ENCODE assay signal across 24 cellular contexts in the genomic region with DNA sequence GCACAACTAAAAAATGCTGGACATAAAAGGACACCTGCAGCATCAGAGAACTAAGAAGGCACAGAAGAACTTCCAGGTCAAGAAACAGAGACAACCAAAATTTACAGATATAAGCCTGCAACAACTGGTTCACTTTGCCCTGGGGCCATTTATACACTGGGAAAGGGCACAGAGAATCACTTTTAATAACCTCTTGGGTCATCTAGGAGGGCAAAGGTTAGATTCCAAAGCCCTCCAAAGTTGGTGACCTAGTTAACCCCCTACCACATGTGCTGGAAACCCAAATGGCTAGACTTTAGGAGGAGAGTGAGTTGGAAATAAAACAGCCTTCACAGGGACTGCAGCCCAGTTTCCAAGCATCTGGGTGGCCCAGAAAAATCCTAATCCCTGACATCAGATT. TPM values are rescaled to one million over a fixed set of nuclear protein-coding genes. Genes with fewer than 3 reads are reported as not detected.
DNase-seq lines count a peak whose midpoint lies in the region; ATAC-seq and TF ChIP-seq lines count a peak whose summit lies in the region.
"Had no signal": no experiment of that assay in that cellular context is flagged by ENCODE, and none has a peak within 500 bp of the region (broad histone marks: within the 10 kb centered on the region; RNA-seq: fewer than 3 reads in every experiment).

No MANE protein-coding gene starts in this region.

- TF ChIP-seq CTCF in heart left ventricle (IDR thresholded peaks at IDR 0.05) (no peak), brain (conservative IDR thresholded peaks at IDR 0.05) (no peak), nephron progenitor cell (IDR thresholded peaks at IDR 0.05) (no peak)

- peak overlapping the region in 4 of 5 experiments; percentile 25 to 99 (median 70) for H3K27ac Mint-ChIP-seq in brain
- H3K27ac Mint-ChIP-seq in nephron progenitor cell, result peak overlapping the region; percentile 79
- H3K27ac Mint-ChIP-seq: activated CD8-positive, alpha-beta memory T cell treated with anti-CD3 and anti-CD28 coated beads, Interleukin-2, amount 10 ng/mL, durations not matched to agents 7 days and 5 days; activated naive CD8-positive, alpha-beta T cell treated with anti-CD3 and anti-CD28 coated beads, Interleukin-2, amount 50 U/mL, for 24 hours had no signal

- no peak for DNase-seq in right cardiac atrium
- no peak for DNase-seq in heart left ventricle
- no peak for DNase-seq in nephron progenitor cell
- no peak for DNase-seq in pons (ENCODE audit: low spot score)
- DNase-seq in stimulated activated CD4-positive, alpha-beta T cell treated with anti-CD3 and anti-CD28 coated beads, Interleukin-15, amount 100 ng/mL, for 24 hours, result no peak
- no peak for DNase-seq in NCI-H446 treated with DMSO at 0.1 percent for 48 hours (lab: John Stamatoyannopoulos, UW)
- DNase-seq: ACHN; activated CD4-positive, alpha-beta T cell treated with anti-CD3 and anti-CD28 coated beads for 48 hours; activated CD8-positive, alpha-beta memory T cell treated with anti-CD3 and anti-CD28 coated beads, Interleukin-2, amount 10 ng/mL, durations not matched to agents 7 days and 5 days; activated effector memory CD4-positive, alpha-beta T cell treated with Interleukin-2 at 50 U/mL for 16 hours; activated naive CD8-positive, alpha-beta T cell treated with anti-CD3 and anti-CD28 coated beads, Interleukin-2, amount 50 U/mL, for 24 hours; body of pancreas; left cardiac atrium; NCI-H1092; NCI-H187 treated with DMSO at 0.1 percent for 48 hours; NCI-H2227 treated with DMSO at 0.1 percent for 48 hours; NCI-H774; Right ventricle myocardium superior; upper lobe of left lung had no signal

- H3K27me3 ChIP-seq in right cardiac atrium (ENCODE audit: control insufficient read depth, insufficient read depth) (no peaks in the 10 kb centered on the region), heart left ventricle (no peaks in the 10 kb centered on the region)
- H3K27me3 ChIP-seq: BLaER1, body of pancreas, upper lobe of left lung had no signal

- H3K9me3 ChIP-seq in right cardiac atrium (ENCODE audit: control insufficient read depth, low read length) (no peaks in the 10 kb centered on the region), heart left ventricle (no peaks in the 10 kb centered on the region)
- H3K9me3 ChIP-seq: BLaER1, body of pancreas, upper lobe of left lung had no signal

- no peak for TF ChIP-seq POLR2A in heart left ventricle (IDR thresholded peaks at IDR 0.05)

- H3K9me3 Mint-ChIP-seq in brain (no peaks in the 10 kb centered on the region), nephron progenitor cell (no peaks in the 10 kb centered on the region)
- H3K9me3 Mint-ChIP-seq: activated naive CD8-positive, alpha-beta T cell treated with anti-CD3 and anti-CD28 coated beads, Interleukin-2, amount 50 U/mL, for 24 hours had no signal

- H3K4me1 Mint-ChIP-seq in brain (peaks cover 71% of the 10 kb centered on the region), nephron progenitor cell (peaks cover 65% of the 10 kb centered on the region)

- intact Hi-C loops in right cardiac atrium (cut with DNase I) (loop anchor here in 2 of 4 donors (5.0 to 10.0 kb wide), 3 partner anchors 61 to 183 kb away; a partner anchor contains a TSS), heart left ventricle (cut with DNase I) (loop anchor here (5.0 to 10.0 kb wide), 8 partner anchors 48 to 203 kb away; a partner anchor contains a TSS)

- no peak overlapping the region for H3K4me3 ChIP-seq in right cardiac atrium (ENCODE audit: low read length)
- H3K4me3 ChIP-seq in heart left ventricle, result no peak overlapping the region
- H3K4me3 ChIP-seq: BLaER1, body of pancreas, upper lobe of left lung had no signal

- no peaks in the 10 kb centered on the region for H3K27me3 Mint-ChIP-seq in brain
- peaks cover 3% of the 10 kb centered on the region for H3K27me3 Mint-ChIP-seq in nephron progenitor cell (ENCODE audit: low read depth, poor library complexity)
- H3K27me3 Mint-ChIP-seq: activated CD8-positive, alpha-beta memory T cell treated with anti-CD3 and anti-CD28 coated beads, Interleukin-2, amount 10 ng/mL, durations not matched to agents 7 days and 5 days; activated naive CD8-positive, alpha-beta T cell treated with anti-CD3 and anti-CD28 coated beads, Interleukin-2, amount 50 U/mL, for 24 hours had no signal

- peaks cover 7% of the 10 kb centered on the region for H3K4me1 ChIP-seq in right cardiac atrium (ENCODE audit: control insufficient read depth, insufficient read depth, low read length)
- peaks cover 0 to 61% (median 34%) of the 10 kb centered on the region in 12 donors for H3K4me1 ChIP-seq in heart left ventricle

- H3K27ac ChIP-seq in right cardiac atrium (ENCODE audit: low read length) (peak overlapping the region; percentile 72), heart left ventricle (peak overlapping the region in 6 of 12 donors; percentile 9 to 49 (median 24))
- H3K27ac ChIP-seq: BLaER1 had no signal

- H3K4me3 Mint-ChIP-seq in brain (peak overlapping the region in 2 of 5 experiments; percentile 71 to 75), nephron progenitor cell (no peak overlapping the region)
- H3K4me3 Mint-ChIP-seq: activated CD8-positive, alpha-beta memory T cell treated with anti-CD3 and anti-CD28 coated beads, Interleukin-2, amount 10 ng/mL, durations not matched to agents 7 days and 5 days; activated naive CD8-positive, alpha-beta T cell treated with anti-CD3 and anti-CD28 coated beads, Interleukin-2, amount 50 U/mL, for 24 hours had no signal

- H3K36me3 Mint-ChIP-seq in brain (peaks cover 4% of the 10 kb centered on the region), nephron progenitor cell (ENCODE audit: low read depth) (peaks cover 5% of the 10 kb centered on the region)

- ATAC-seq in right cardiac atrium (no peak), heart left ventricle (no peak), HG03354 (IDR thresholded peaks at IDR 0.05; ENCODE audit: poor library complexity, severe bottlenecking, unreplicated experiment) (no peak)
- ATAC-seq: activated CD8-positive, alpha-beta memory T cell treated with anti-CD3 and anti-CD28 coated beads, Interleukin-2, amount 10 ng/mL, durations not matched to agents 7 days and 5 days; activated naive CD8-positive, alpha-beta T cell treated with anti-CD3 and anti-CD28 coated beads, Interleukin-2, amount 50 U/mL, for 24 hours; body of pancreas; left cardiac atrium had no signal

- no peaks in the 10 kb centered on the region for H3K36me3 ChIP-seq in heart left ventricle
- H3K36me3 ChIP-seq: upper lobe of left lung had no signal

RNA-seq across cellular contexts. Expression of a gene that starts 3.3 kb away (rescaled TPM):
- total RNA-seq in right cardiac atrium (10 to 100 TPM in 1 of 4 donors, not detected in 3; 12.7 TPM), heart left ventricle (not detected)
- polyA plus RNA-seq in right cardiac atrium (not detected), heart left ventricle (not detected), brain (ENCODE audit: insufficient read depth, low read depth, low replicate concordance) (not detected)
- total RNA-seq: activated CD8-positive, alpha-beta memory T cell treated with anti-CD3 and anti-CD28 coated beads, Interleukin-2, amount 10 ng/mL, durations not matched to agents 7 days and 5 days; body of pancreas; mesenteric fat pad; upper lobe of left lung had no signal
- polyA plus RNA-seq: neural cell had no signal
